ENCODE assay signal across 8 cellular contexts in the genomic region with DNA sequence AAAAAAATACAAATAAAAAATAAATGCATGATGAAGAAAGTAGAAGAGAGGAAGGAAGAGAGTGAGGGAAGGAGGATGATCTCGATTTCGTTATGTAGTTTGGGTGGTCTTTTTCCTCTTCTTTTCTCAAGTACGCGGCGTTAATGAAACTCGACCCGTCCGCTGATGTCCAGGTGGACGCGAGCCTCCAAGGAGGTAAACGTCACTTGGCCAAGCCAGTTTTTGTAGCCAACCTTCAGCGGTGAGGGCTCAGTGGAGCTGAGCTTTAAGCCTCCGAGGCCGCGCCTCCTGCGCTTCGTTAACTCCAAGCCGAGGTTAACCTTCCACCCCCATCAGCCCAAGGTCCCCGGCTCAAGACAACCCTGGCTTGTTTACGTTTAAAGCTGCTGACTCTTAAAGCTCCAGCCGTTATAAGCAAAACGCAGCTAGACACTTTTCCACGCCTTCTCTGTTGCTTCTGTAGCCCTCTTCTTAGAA. TPM values are rescaled to one million over a fixed set of nuclear protein-coding genes. Genes with fewer than 3 reads are reported as not detected.
DNase-seq lines count a peak whose midpoint lies in the region; ATAC-seq and TF ChIP-seq lines count a peak whose summit lies in the region.

No MANE protein-coding gene starts in this region.

- no peaks in the 10 kb centered on the region for H3K27me3 Mint-ChIP-seq in activated CD4-positive, alpha-beta memory T cell treated with anti-CD3 and anti-CD28 coated beads, Interleukin-2, amount 10 ng/mL, durations not matched to agents 7 days and 5 days
- H3K27me3 Mint-ChIP-seq in naive B cell = no peaks in the 10 kb centered on the region

- TF ChIP-seq EP300 in upper lobe of left lung (IDR thresholded peaks at IDR 0.05) = no peak

- peaks cover 3% of the 10 kb centered on the region for H3K36me3 Mint-ChIP-seq in activated CD4-positive, alpha-beta memory T cell treated with anti-CD3 and anti-CD28 coated beads, Interleukin-2, amount 10 ng/mL, durations not matched to agents 7 days and 5 days (ENCODE audit: low read depth)
- no peaks in the 10 kb centered on the region for H3K36me3 Mint-ChIP-seq in naive B cell

- H3K4me1 ChIP-seq in esophagus (ENCODE audit: control insufficient read depth in 2 of 2, insufficient read depth in 2 of 2, low read length in 1 of 2) (peaks cover 0 to 2% of the 10 kb centered on the region in 2 donors), upper lobe of left lung (peaks cover 4 to 18% (median 11%) of the 10 kb centered on the region in 4 donors)

- ATAC-seq in naive B cell (ENCODE audit: low read depth in 2 of 2) (peak; percentile 26 to 34), upper lobe of left lung (ENCODE audit: low FRiP score in 2 of 2) (peak in 1 of 2 donors; percentile 10)

- H3K27me3 ChIP-seq in esophagus (ENCODE audit: control insufficient read depth in 1 of 2, insufficient read depth in 2 of 2, low read length in 2 of 2) (no peaks in the 10 kb centered on the region), upper lobe of left lung (no peaks in the 10 kb centered on the region)

- peak; percentile 16 for DNase-seq in NCI-H2107 treated with DMSO at 0.1 percent for 48 hours (lab: John Stamatoyannopoulos, UW; ENCODE audit: unreplicated experiment)
- DNase-seq in NCI-H2107 (lab: John Stamatoyannopoulos, UW) = no peak
- DNase-seq in Kasumi-1 (lab: John Stamatoyannopoulos, UW) = peak; percentile 34 to 42
- DNase-seq in activated CD4-positive, alpha-beta memory T cell treated with anti-CD3 and anti-CD28 coated beads, Interleukin-2, amount 10 ng/mL, durations not matched to agents 7 days and 5 days = peak; percentile 44
- peak; percentile 37 for DNase-seq in naive B cell
- peak; percentile 38 to 66 for DNase-seq in upper lobe of left lung
- DNase-seq in A172 (ENCODE audit: low spot score) = no peak

- H3K4me3 ChIP-seq in esophagus (ENCODE audit: low read depth in 1 of 2, low read length in 2 of 2) = peak overlapping the region; percentile 80 to 84
- peak overlapping the region; percentile 7 to 97 (median 88) for H3K4me3 ChIP-seq in upper lobe of left lung

- peak overlapping the region; percentile 47 to 54 for H3K27ac ChIP-seq in esophagus (ENCODE audit: low read depth in 2 of 2, low read length in 1 of 2)
- peak overlapping the region; percentile 54 to 98 (median 98) for H3K27ac ChIP-seq in upper lobe of left lung

- POLR2A ChIA-PET in activated CD4-positive, alpha-beta memory T cell treated with anti-CD3 and anti-CD28 coated beads, Interleukin-2, amount 10 ng/mL, durations not matched to agents 7 days and 5 days (lab: Charles Lee) = interaction anchor here (0.7 to 3.8 kb wide), 16 partner anchors 8 to 411 kb away, joined by 3 to 24 read pairs (median 7); partner anchors contain the start of genes FGFR1OP2, MED21, STK38L and TM7SF3

- peaks cover 34% of the 10 kb centered on the region for H3K4me1 Mint-ChIP-seq in activated CD4-positive, alpha-beta memory T cell treated with anti-CD3 and anti-CD28 coated beads, Interleukin-2, amount 10 ng/mL, durations not matched to agents 7 days and 5 days
- H3K4me1 Mint-ChIP-seq in naive B cell = peaks cover 37 to 42% (median 41%) of the 10 kb centered on the region in 3 donors

- no peaks in the 10 kb centered on the region for H3K36me3 ChIP-seq in esophagus (ENCODE audit: control insufficient read depth in 2 of 2, insufficient read depth in 2 of 2, low read length in 1 of 2)
- no peaks in the 10 kb centered on the region for H3K36me3 ChIP-seq in upper lobe of left lung

- peak overlapping the region; percentile 92 for H3K4me3 Mint-ChIP-seq in activated CD4-positive, alpha-beta memory T cell treated with anti-CD3 and anti-CD28 coated beads, Interleukin-2, amount 10 ng/mL, durations not matched to agents 7 days and 5 days
- peak overlapping the region; percentile 88 to 100 (median 96) for H3K4me3 Mint-ChIP-seq in naive B cell

- WGBS in esophagus, 2 donors = 4 to 6% methylated on average over 23 of the region's 23 CpGs
- WGBS in upper lobe of left lung, 2 donors = 8 to 12% methylated on average over 23 of the region's 23 CpGs

- TF ChIP-seq POLR2A in upper lobe of left lung (IDR thresholded peaks at IDR 0.05) = no peak

- no peak for TF ChIP-seq CTCF in upper lobe of left lung (IDR thresholded peaks at IDR 0.05)

- peak overlapping the region; percentile 73 for H3K27ac Mint-ChIP-seq in activated CD4-positive, alpha-beta memory T cell treated with anti-CD3 and anti-CD28 coated beads, Interleukin-2, amount 10 ng/mL, durations not matched to agents 7 days and 5 days
- H3K27ac Mint-ChIP-seq in naive B cell = peak overlapping the region; percentile 61 to 99 (median 85)

- CTCF ChIA-PET in activated CD4-positive, alpha-beta memory T cell treated with anti-CD3 and anti-CD28 coated beads, Interleukin-2, amount 10 ng/mL, durations not matched to agents 7 days and 5 days (lab: Charles Lee) = interaction anchor here (1.0 to 3.3 kb wide), 11 partner anchors 8 to 468 kb away, joined by 3 to 21 read pairs (median 6); partner anchors contain the start of gene TM7SF3

- H3K9me3 ChIP-seq in esophagus (ENCODE audit: control insufficient read depth in 2 of 2, insufficient read depth in 1 of 2, low read depth in 1 of 2, low read length in 1 of 2) (no peaks in the 10 kb centered on the region), upper lobe of left lung (no peaks in the 10 kb centered on the region)

- no peaks in the 10 kb centered on the region for H3K9me3 Mint-ChIP-seq in activated CD4-positive, alpha-beta memory T cell treated with anti-CD3 and anti-CD28 coated beads, Interleukin-2, amount 10 ng/mL, durations not matched to agents 7 days and 5 days
- H3K9me3 Mint-ChIP-seq in naive B cell = no peaks in the 10 kb centered on the region

RNA-seq across cellular contexts. Expression of gene ITPR2, which starts 0.7 kb away (rescaled TPM):
- 10 to 100 TPM; 31.7 to 36.3 TPM for total RNA-seq in activated CD4-positive, alpha-beta memory T cell treated with anti-CD3 and anti-CD28 coated beads, Interleukin-2, amount 10 ng/mL, durations not matched to agents 7 days and 5 days
- polyA plus RNA-seq in esophagus = 1 to 10 TPM; 4.8 to 5.7 TPM
- 10 to 100 TPM in 5 of 6 donors, 1 to 10 TPM in 1; 6.7 to 23.6 (median 20.6) TPM for polyA plus RNA-seq in naive B cell (ENCODE audit: low read depth in 6 of 6)
- 100 to 1,000 TPM in 1 of 6 donors, 10 to 100 TPM in 5; 35.5 to 115 (median 45.0) TPM for total RNA-seq in upper lobe of left lung
- 6.4 and 6.5 TPM in 2 replicates for total RNA-seq in A172 (2014; rRNA removed; shearing (Covaris generic))

Comparison
In these comparisons a context has a peak if more than half of its experiments do, and no peak if none do; other contexts are left out.
1. DNase-seq: peak in NCI-H2107 treated with DMSO at 0.1 percent for 48 hours (single experiment), Kasumi-1 (2 of 2), activated CD4-positive, alpha-beta memory T cell treated with anti-CD3 and anti-CD28 coated beads, Interleukin-2, amount 10 ng/mL, durations not matched to agents 7 days and 5 days (single experiment), naive B cell (single experiment) and upper lobe of left lung (2 of 2); none in NCI-H2107 (single experiment) and A172 (single experiment).